17 cellular contexts compared by ENCODE assay signal in genomic region chr10:71776528-71776927, GRCh38. TPM values are rescaled to one million over a fixed set of nuclear protein-coding genes. Genes with fewer than 3 reads are reported as not detected.
A peak's percentile ranks its signal among the peaks of the same experiment; 100 is the strongest.
DNase-seq lines count a peak whose midpoint lies in the region; ATAC-seq and TF ChIP-seq lines count a peak whose summit lies in the region.
"Had no signal": no experiment of that assay in that cellular context is flagged by ENCODE, and none has a peak within 500 bp of the region (broad histone marks: within the 10 kb centered on the region; RNA-seq: fewer than 3 reads in every experiment).

No MANE protein-coding gene starts in this region.

- peaks cover 7% of the 10 kb centered on the region for H3K36me3 Mint-ChIP-seq in activated naive CD8-positive, alpha-beta T cell treated with anti-CD3 and anti-CD28 coated beads, Interleukin-2, amount 50 U/mL, for 24 hours (ENCODE audit: low read depth)

- peak; percentile 20 for DNase-seq in Right ventricle myocardium superior
- no peak for DNase-seq in Right ventricle myocardium inferior (ENCODE audit: missing footprints)
- DNase-seq in MV-4-11 (lab: John Stamatoyannopoulos, UW), result peak; percentile 93
- no peak for DNase-seq in activated naive CD8-positive, alpha-beta T cell treated with anti-CD3 and anti-CD28 coated beads, Interleukin-2, amount 50 U/mL, for 24 hours
- no peak for DNase-seq in DMS153 treated with DMSO at 0.1 percent for 48 hours (lab: John Stamatoyannopoulos, UW; ENCODE audit: unreplicated experiment)
- no peak for DNase-seq in SK-N-DZ (ENCODE audit: low spot score)
- DNase-seq: ACHN; activated CD4-positive, alpha-beta T cell treated with anti-CD3 and anti-CD28 coated beads, Interleukin-2, amount 10 ng/mL, durations not matched to agents 24 days and 14 days; DMS53; mammary epithelial cell; NCI-H1048; occipital lobe had no signal

- peaks cover 4% of the 10 kb centered on the region for H3K9me3 Mint-ChIP-seq in activated naive CD8-positive, alpha-beta T cell treated with anti-CD3 and anti-CD28 coated beads, Interleukin-2, amount 50 U/mL, for 24 hours
- H3K9me3 Mint-ChIP-seq: activated CD4-positive, alpha-beta T cell treated with anti-CD3 and anti-CD28 coated beads, Interleukin-2, amount 10 ng/mL, durations not matched to agents 24 days and 14 days had no signal

- peak overlapping the region; percentile 22 for H3K27ac ChIP-seq in temporal lobe (ENCODE audit: low read depth, low read length)
- H3K27ac ChIP-seq: ascending aorta had no signal

- H3K4me1 Mint-ChIP-seq in activated naive CD8-positive, alpha-beta T cell treated with anti-CD3 and anti-CD28 coated beads, Interleukin-2, amount 50 U/mL, for 24 hours, result peaks cover 47% of the 10 kb centered on the region

- no peak for ATAC-seq in Right ventricle myocardium superior (ENCODE audit: poor library complexity)
- no peak for ATAC-seq in Right ventricle myocardium inferior
- ATAC-seq in activated naive CD8-positive, alpha-beta T cell treated with anti-CD3 and anti-CD28 coated beads, Interleukin-2, amount 50 U/mL, for 24 hours, result no peak
- ATAC-seq in GM18505 (IDR thresholded peaks at IDR 0.05; ENCODE audit: unreplicated experiment), result no peak

- no peak overlapping the region for H3K4me3 Mint-ChIP-seq in activated naive CD8-positive, alpha-beta T cell treated with anti-CD3 and anti-CD28 coated beads, Interleukin-2, amount 50 U/mL, for 24 hours
- H3K4me3 Mint-ChIP-seq: activated CD4-positive, alpha-beta T cell treated with anti-CD3 and anti-CD28 coated beads, Interleukin-2, amount 10 ng/mL, durations not matched to agents 24 days and 14 days; T-helper 1 cell treated with Interleukin-12 subunit alpha and Interleukin-12 subunit beta and Interleukin-4 antibody, amounts not matched to agents 30 μg/mL and 1 μg/mL, for 36 hours had no signal

- H3K27ac Mint-ChIP-seq in activated naive CD8-positive, alpha-beta T cell treated with anti-CD3 and anti-CD28 coated beads, Interleukin-2, amount 50 U/mL, for 24 hours, result peak overlapping the region; percentile 36
- H3K27ac Mint-ChIP-seq: T-helper 1 cell treated with Interleukin-12 subunit alpha and Interleukin-12 subunit beta and Interleukin-4 antibody, amounts not matched to agents 30 μg/mL and 1 μg/mL, for 36 hours had no signal

- H3K27me3 Mint-ChIP-seq in activated naive CD8-positive, alpha-beta T cell treated with anti-CD3 and anti-CD28 coated beads, Interleukin-2, amount 50 U/mL, for 24 hours, result no peaks in the 10 kb centered on the region
- H3K27me3 Mint-ChIP-seq: activated CD4-positive, alpha-beta T cell treated with anti-CD3 and anti-CD28 coated beads, Interleukin-2, amount 10 ng/mL, durations not matched to agents 24 days and 14 days had no signal

- TF ChIP-seq POLR2A in GM18505 (IDR thresholded peaks at IDR 0.05; ENCODE audit: borderline replicate concordance, extremely low read depth, insufficient read depth, insufficient read length), result no peak

- intact Hi-C loops in Right ventricle myocardium superior (cut with DNase I), result no loop called here
- intact Hi-C loops in Right ventricle myocardium inferior (cut with DNase I), result no loop called here

RNA-seq across cellular contexts. Expression of gene VSIR, which starts 3.2 kb away (rescaled TPM):
- total RNA-seq in Right ventricle myocardium superior, result 116 TPM
- total RNA-seq in Right ventricle myocardium inferior, result 140 TPM
- 5.4 TPM for total RNA-seq in temporal lobe
- polyA plus RNA-seq in SK-N-DZ (2014; cell fraction: cytosol; rRNA removed), result not detected in 2 replicates
- not detected in 2 replicates for polyA plus RNA-seq in SK-N-DZ (2014; cell fraction: nucleus; rRNA removed)

RNA-seq across cellular contexts. Expression of gene C10orf105, which starts 57.0 kb away (rescaled TPM):
- total RNA-seq in Right ventricle myocardium superior, result 0.05 TPM
- 0.05 TPM for total RNA-seq in Right ventricle myocardium inferior
- total RNA-seq in temporal lobe, result 0.25 TPM
- polyA plus RNA-seq in SK-N-DZ (2014; cell fraction: cytosol; rRNA removed), result not detected in 2 replicates
- not detected in 2 replicates for polyA plus RNA-seq in SK-N-DZ (2014; cell fraction: nucleus; rRNA removed)
- total RNA-seq: ascending aorta, HT1080 had no signal
- polyA plus RNA-seq: mammary epithelial cell had no signal

Comparison
In these comparisons a context has a peak if more than half of its experiments do, and no peak if none do; other contexts are left out.
1. DNase-seq: peak in Right ventricle myocardium superior (single experiment) and MV-4-11 (single experiment); none in Right ventricle myocardium inferior (single experiment), activated naive CD8-positive, alpha-beta T cell treated with anti-CD3 and anti-CD28 coated beads, Interleukin-2, amount 50 U/mL, for 24 hours (single experiment), DMS153 treated with DMSO at 0.1 percent for 48 hours (single experiment) and SK-N-DZ (single experiment).
2. RNA of gene VSIR, which starts 3.2 kb away (total RNA-seq): 140 TPM in Right ventricle myocardium inferior (single experiment) and 116 TPM in Right ventricle myocardium superior (single experiment); 5.4 TPM in temporal lobe (single experiment); every median in the first group is over 10 times any median in the second.